Comparison of ENCODE assay signal across 1 cellular context in the genomic region with DNA sequence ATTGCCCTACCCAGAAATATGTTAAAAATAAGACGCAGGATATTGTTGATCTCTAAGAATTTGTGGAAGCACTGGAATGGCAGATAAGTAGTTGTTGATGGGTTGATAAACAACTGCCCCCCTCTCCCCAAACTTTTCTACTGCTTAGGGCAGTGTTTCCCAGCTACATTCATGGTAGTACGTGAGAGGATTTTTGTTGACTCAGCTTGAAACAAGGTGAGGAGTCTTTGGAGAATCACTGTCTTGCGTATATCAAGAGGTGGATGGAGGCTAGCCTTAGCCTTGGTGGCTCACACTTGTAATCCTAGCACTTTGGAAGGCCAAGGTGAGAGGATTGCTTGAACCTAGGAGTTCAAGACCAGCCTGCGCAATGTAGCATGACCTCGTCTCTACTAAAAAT.
A peak's percentile ranks its signal among the peaks of the same experiment; 100 is the strongest.
TF ChIP-seq lines count a peak whose summit lies in the region.

No MANE protein-coding gene starts in this region.

TF ChIP-seq in IMR-90, 13 proteins besides CTCF, POLR2A, EP300 and RAD21:
- TF ChIP-seq BHLHE40 (IDR thresholded peaks at IDR 0.05; ENCODE audit: low read depth, low read length) (no peak), MAFK (IDR thresholded peaks at IDR 0.05; ENCODE audit: low read depth, low read length) (peak; percentile 59), MXI1 (IDR thresholded peaks at IDR 0.05; ENCODE audit: borderline replicate concordance, low read depth, low read length) (no peak)
- TF ChIP-seq, protein P1, sequence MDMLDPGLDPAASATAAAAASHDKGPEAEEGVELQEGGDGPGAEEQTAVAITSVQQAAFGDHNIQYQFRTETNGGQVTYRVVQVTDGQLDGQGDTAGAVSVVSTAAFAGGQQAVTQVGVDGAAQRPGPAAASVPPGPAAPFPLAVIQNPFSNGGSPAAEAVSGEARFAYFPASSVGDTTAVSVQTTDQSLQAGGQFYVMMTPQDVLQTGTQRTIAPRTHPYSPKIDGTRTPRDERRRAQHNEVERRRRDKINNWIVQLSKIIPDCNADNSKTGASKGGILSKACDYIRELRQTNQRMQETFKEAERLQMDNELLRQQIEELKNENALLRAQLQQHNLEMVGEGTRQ (IDR thresholded peaks at IDR 0.05; ENCODE audit: low read depth, low read length), result no peak
TF ChIP-seq in IMR-90: peak in this region for 1.
